ENCODE assay signal across 19 cellular contexts in the genomic region with DNA sequence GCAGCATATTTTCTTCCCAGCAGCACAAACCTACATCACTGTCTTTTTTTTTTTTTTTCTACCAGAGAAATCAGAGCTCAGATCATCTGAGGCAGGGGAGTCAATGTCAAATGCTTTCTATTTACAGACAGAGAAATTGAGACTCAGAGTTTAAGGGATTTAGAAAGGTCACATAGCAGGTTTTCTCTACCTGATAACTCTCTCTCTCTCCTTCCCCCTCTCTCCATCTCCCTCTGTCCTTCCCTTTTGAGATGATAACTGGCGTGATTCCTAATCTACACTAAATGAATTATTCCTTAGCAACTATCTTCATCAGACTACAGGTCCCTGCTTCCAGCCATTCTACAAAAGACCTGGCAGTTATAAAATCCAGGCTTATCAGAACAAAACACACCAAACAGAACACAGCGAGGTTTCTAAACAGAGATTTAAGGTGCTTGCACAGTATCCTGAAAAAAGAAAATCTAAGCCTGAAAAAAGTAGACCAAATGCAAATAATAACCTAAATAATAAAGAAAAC.
DNase-seq lines count a peak whose midpoint lies in the region; ATAC-seq and TF ChIP-seq lines count a peak whose summit lies in the region.
"Had no signal": no experiment of that assay in that cellular context is flagged by ENCODE, and none has a peak within 500 bp of the region (broad histone marks: within the 10 kb centered on the region; RNA-seq: fewer than 3 reads in every experiment).

No MANE protein-coding gene starts in this region.

- 48 to 63% methylated on average over 2 of the region's 2 CpGs for WGBS in testis, 2 donors

- H3K4me3 ChIP-seq in GM23338: no peak overlapping the region
- no peak overlapping the region for H3K4me3 ChIP-seq in adipocyte (ENCODE audit: low read length)
- H3K4me3 ChIP-seq in testis: no peak overlapping the region
- H3K4me3 ChIP-seq: A549 had no signal

- peak overlapping the region; percentile 9 for H3K9ac ChIP-seq in adipocyte (ENCODE audit: low read length)

- H3K9me2 ChIP-seq in GM23338 (ENCODE audit: insufficient read depth): peaks cover 3% of the 10 kb centered on the region; the same call in 1 of the 2 replicates

- H3K9me3 ChIP-seq in adipocyte (ENCODE audit: control insufficient read depth, low read length): no peaks in the 10 kb centered on the region
- no peaks in the 10 kb centered on the region for H3K9me3 ChIP-seq in testis
- H3K9me3 ChIP-seq: A549 had no signal

- H3K27ac Mint-ChIP-seq in GM23338 (no peak overlapping the region), mesothelial cell of epicardium (peak overlapping the region; percentile 85)
- H3K27ac Mint-ChIP-seq: B cell, IgD-negative memory B cell had no signal

- no peak for DNase-seq in GM23338 (ENCODE audit: low spot score)
- no peak for DNase-seq in adipocyte (ENCODE audit: low read depth)
- DNase-seq in mesothelial cell of epicardium (ENCODE audit: low spot score in 2 of 2, unreplicated experiment in 2 of 2): no peak
- DNase-seq in testis: no peak
- no peak for DNase-seq in substantia nigra (lab: John Stamatoyannopoulos, UW)
- no peak for DNase-seq in activated T-cell treated with anti-CD3 and anti-CD28 coated beads for 4 hours
- DNase-seq: Karpas-422, MV-4-11, NCI-H1105 treated with DMSO at 0.1 percent for 48 hours, NCI-H1694, NCI-H2081 treated with DMSO at 0.1 percent for 48 hours, NCI-H2171 treated with DMSO at 0.1 percent for 48 hours, NCI-H524 treated with DMSO at 0.1 percent for 48 hours, NCI-H82 had no signal

- H3K9me3 Mint-ChIP-seq in GM23338: no peaks in the 10 kb centered on the region
- peaks cover 6% of the 10 kb centered on the region for H3K9me3 Mint-ChIP-seq in mesothelial cell of epicardium
- H3K9me3 Mint-ChIP-seq: IgD-negative memory B cell had no signal

- H3K27me3 ChIP-seq in GM23338 (ENCODE audit: insufficient read depth) (no peaks in the 10 kb centered on the region), adipocyte (replicated peaks; ENCODE audit: control insufficient read depth, insufficient read depth, low read length) (no peaks in the 10 kb centered on the region), testis (no peaks in the 10 kb centered on the region)

- no peak overlapping the region for H3K4me2 ChIP-seq in GM23338
- H3K4me2 ChIP-seq: A549 had no signal

- TF ChIP-seq CTCF in GM23338 (conservative IDR thresholded peaks at IDR 0.05; ENCODE audit: low read depth in 2 of 2) (no peak), mesothelial cell of epicardium (IDR thresholded peaks at IDR 0.05; ENCODE audit: unreplicated experiment) (no peak), testis (IDR thresholded peaks at IDR 0.05) (no peak)

- no peak overlapping the region for H3K27ac ChIP-seq in GM23338 (ENCODE audit: low read depth)
- peak overlapping the region; percentile 13 to 82 for H3K27ac ChIP-seq in testis
- no peak overlapping the region for H3K27ac ChIP-seq in substantia nigra (ENCODE audit: low read depth, low read length, poor library complexity, severe bottlenecking)

- H3K4me1 Mint-ChIP-seq in GM23338 (no peaks in the 10 kb centered on the region), mesothelial cell of epicardium (peaks cover 19% of the 10 kb centered on the region)
- H3K4me1 Mint-ChIP-seq: B cell, IgD-negative memory B cell had no signal

- no peaks in the 10 kb centered on the region for H3K36me3 Mint-ChIP-seq in GM23338 (ENCODE audit: low read depth)
- H3K36me3 Mint-ChIP-seq in mesothelial cell of epicardium: no peaks in the 10 kb centered on the region

- H3K4me3 Mint-ChIP-seq in GM23338 (no peak overlapping the region), mesothelial cell of epicardium (no peak overlapping the region)
- H3K4me3 Mint-ChIP-seq: B cell, IgD-negative memory B cell had no signal

- H3F3A ChIP-seq in GM23338 (replicated peaks; ENCODE audit: low read depth): no peaks in the 10 kb centered on the region

- no peaks in the 10 kb centered on the region for H3K79me2 ChIP-seq in GM23338 (replicated peaks; ENCODE audit: insufficient read depth)

- H3K4me1 ChIP-seq in GM23338 (ENCODE audit: insufficient read depth): no peaks in the 10 kb centered on the region
- H3K4me1 ChIP-seq in adipocyte (ENCODE audit: control insufficient read depth, insufficient read depth, low read length): peaks cover 22% of the 10 kb centered on the region
- H3K4me1 ChIP-seq in testis: peaks cover 38% of the 10 kb centered on the region

- no peak for TF ChIP-seq POLR2A in testis (IDR thresholded peaks at IDR 0.05)

- intact Hi-C loops in testis (cut with DNase I; ENCODE audit: low total_unique reads): no loop called here

- H4K20me1 ChIP-seq in GM23338 (replicated peaks; ENCODE audit: insufficient read depth): no peaks in the 10 kb centered on the region

- peaks cover 2% of the 10 kb centered on the region for H3K27me3 Mint-ChIP-seq in GM23338 (ENCODE audit: insufficient read depth, low read depth, poor library complexity)
- no peaks in the 10 kb centered on the region for H3K27me3 Mint-ChIP-seq in mesothelial cell of epicardium (ENCODE audit: low read depth)

- H2AFZ ChIP-seq in GM23338: peak overlapping the region; percentile 61

- ATAC-seq in GM23338 (no peak), GM21786 (IDR thresholded peaks at IDR 0.05; ENCODE audit: unreplicated experiment) (no peak)
- ATAC-seq: A549, Panc1 had no signal

- no peaks in the 10 kb centered on the region for H3K36me3 ChIP-seq in GM23338 (ENCODE audit: insufficient read depth)
- no peaks in the 10 kb centered on the region for H3K36me3 ChIP-seq in adipocyte (ENCODE audit: control insufficient read depth, insufficient read depth, low read length, severe bottlenecking)
- no peaks in the 10 kb centered on the region for H3K36me3 ChIP-seq in testis (ENCODE audit: low read depth, missing control alignments)

TF ChIP-seq in GM23338, 12 proteins besides CTCF, POLR2A, EP300 and RAD21:
- no peak for TF ChIP-seq CREB1 (CRISPR knock-in tag; IDR thresholded peaks at IDR 0.05; ENCODE audit: low read depth)
- TF ChIP-seq ZNF331 (CRISPR knock-in tag; IDR thresholded peaks at IDR 0.05; ENCODE audit: low read depth): no peak
- TF ChIP-seq, protein P1, sequence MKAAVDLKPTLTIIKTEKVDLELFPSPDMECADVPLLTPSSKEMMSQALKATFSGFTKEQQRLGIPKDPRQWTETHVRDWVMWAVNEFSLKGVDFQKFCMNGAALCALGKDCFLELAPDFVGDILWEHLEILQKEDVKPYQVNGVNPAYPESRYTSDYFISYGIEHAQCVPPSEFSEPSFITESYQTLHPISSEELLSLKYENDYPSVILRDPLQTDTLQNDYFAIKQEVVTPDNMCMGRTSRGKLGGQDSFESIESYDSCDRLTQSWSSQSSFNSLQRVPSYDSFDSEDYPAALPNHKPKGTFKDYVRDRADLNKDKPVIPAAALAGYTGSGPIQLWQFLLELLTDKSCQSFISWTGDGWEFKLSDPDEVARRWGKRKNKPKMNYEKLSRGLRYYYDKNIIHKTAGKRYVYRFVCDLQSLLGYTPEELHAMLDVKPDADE (IDR thresholded peaks at IDR 0.05): no peak
- TF ChIP-seq EZH2phosphoT487 (IDR thresholded peaks at IDR 0.05; ENCODE audit: unreplicated experiment): no peak
- TF ChIP-seq ZNF114 (CRISPR knock-in tag; IDR thresholded peaks at IDR 0.05): no peak
- TF ChIP-seq STAT1 (IDR thresholded peaks at IDR 0.05; ENCODE audit: unreplicated experiment): no peak
- TF ChIP-seq, protein P2, sequence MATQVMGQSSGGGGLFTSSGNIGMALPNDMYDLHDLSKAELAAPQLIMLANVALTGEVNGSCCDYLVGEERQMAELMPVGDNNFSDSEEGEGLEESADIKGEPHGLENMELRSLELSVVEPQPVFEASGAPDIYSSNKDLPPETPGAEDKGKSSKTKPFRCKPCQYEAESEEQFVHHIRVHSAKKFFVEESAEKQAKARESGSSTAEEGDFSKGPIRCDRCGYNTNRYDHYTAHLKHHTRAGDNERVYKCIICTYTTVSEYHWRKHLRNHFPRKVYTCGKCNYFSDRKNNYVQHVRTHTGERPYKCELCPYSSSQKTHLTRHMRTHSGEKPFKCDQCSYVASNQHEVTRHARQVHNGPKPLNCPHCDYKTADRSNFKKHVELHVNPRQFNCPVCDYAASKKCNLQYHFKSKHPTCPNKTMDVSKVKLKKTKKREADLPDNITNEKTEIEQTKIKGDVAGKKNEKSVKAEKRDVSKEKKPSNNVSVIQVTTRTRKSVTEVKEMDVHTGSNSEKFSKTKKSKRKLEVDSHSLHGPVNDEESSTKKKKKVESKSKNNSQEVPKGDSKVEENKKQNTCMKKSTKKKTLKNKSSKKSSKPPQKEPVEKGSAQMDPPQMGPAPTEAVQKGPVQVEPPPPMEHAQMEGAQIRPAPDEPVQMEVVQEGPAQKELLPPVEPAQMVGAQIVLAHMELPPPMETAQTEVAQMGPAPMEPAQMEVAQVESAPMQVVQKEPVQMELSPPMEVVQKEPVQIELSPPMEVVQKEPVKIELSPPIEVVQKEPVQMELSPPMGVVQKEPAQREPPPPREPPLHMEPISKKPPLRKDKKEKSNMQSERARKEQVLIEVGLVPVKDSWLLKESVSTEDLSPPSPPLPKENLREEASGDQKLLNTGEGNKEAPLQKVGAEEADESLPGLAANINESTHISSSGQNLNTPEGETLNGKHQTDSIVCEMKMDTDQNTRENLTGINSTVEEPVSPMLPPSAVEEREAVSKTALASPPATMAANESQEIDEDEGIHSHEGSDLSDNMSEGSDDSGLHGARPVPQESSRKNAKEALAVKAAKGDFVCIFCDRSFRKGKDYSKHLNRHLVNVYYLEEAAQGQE (IDR thresholded peaks at IDR 0.05; ENCODE audit: unreplicated experiment): no peak

Comparison
In these comparisons a context has a peak if more than half of its experiments do, and no peak if none do; other contexts are left out.
1. H3K27ac ChIP-seq: peak in testis (2 of 2); none in GM23338 (single experiment) and substantia nigra (single experiment).